14 cellular contexts compared by ENCODE assay signal in genomic region chr2:149422337-149422990, GRCh38.
A peak's percentile ranks its signal among the peaks of the same experiment; 100 is the strongest.
DNase-seq lines count a peak whose midpoint lies in the region; ATAC-seq, FAIRE-seq and TF ChIP-seq lines count a peak whose summit lies in the region.
"Had no signal": no experiment of that assay in that cellular context is flagged by ENCODE, and none has a peak within 500 bp of the region (broad histone marks: within the 10 kb centered on the region; RNA-seq: fewer than 3 reads in every experiment).

No MANE protein-coding gene starts in this region.

- H3K4me1 Mint-ChIP-seq in stimulated activated naive CD8-positive, alpha-beta T cell treated with anti-CD3 and anti-CD28 coated beads, Interleukin-15, amount 100 ng/mL, for 72 hours = no peaks in the 10 kb centered on the region
- H3K4me1 Mint-ChIP-seq: activated naive CD4-positive, alpha-beta T cell treated with anti-CD3 and anti-CD28 coated beads, Interleukin-2, amount 50 U/mL, for 24 hours had no signal

- no peak for FAIRE-seq in pancreas (lab: Jason Lieb, UNC)
- FAIRE-seq: GM12878 had no signal

- H3K27me3 ChIP-seq in pancreas = no peaks in the 10 kb centered on the region

- no peak overlapping the region for H3K4me3 Mint-ChIP-seq in stimulated activated naive CD8-positive, alpha-beta T cell treated with anti-CD3 and anti-CD28 coated beads, Interleukin-15, amount 100 ng/mL, for 72 hours
- H3K4me3 Mint-ChIP-seq: activated naive CD4-positive, alpha-beta T cell treated with anti-CD3 and anti-CD28 coated beads, Interleukin-2, amount 50 U/mL, for 24 hours had no signal

- H3K4me1 ChIP-seq in pancreas = no peaks in the 10 kb centered on the region

- WGBS in pancreas, 2 donors = 66 to 68% methylated on average over 2 of the region's 2 CpGs

- H3K36me3 ChIP-seq in pancreas = no peaks in the 10 kb centered on the region

- H3K9me3 ChIP-seq in pancreas = no peaks in the 10 kb centered on the region

- H3K4me3 ChIP-seq in pancreas = no peak overlapping the region
- H3K4me3 ChIP-seq: dorsolateral prefrontal cortex, GM12878, skin epidermis had no signal

- TF ChIP-seq CTCF in pancreas (IDR thresholded peaks at IDR 0.05) = no peak

- H3K9me3 Mint-ChIP-seq in stimulated activated naive CD8-positive, alpha-beta T cell treated with anti-CD3 and anti-CD28 coated beads, Interleukin-15, amount 100 ng/mL, for 72 hours = peaks cover 0 to 7% of the 10 kb centered on the region in 2 donors
- H3K9me3 Mint-ChIP-seq: activated naive CD4-positive, alpha-beta T cell treated with anti-CD3 and anti-CD28 coated beads, Interleukin-2, amount 50 U/mL, for 24 hours had no signal

- intact Hi-C loops in pancreas (cut with DNase I) = no loop called here

- DNase-seq in GM04503 (ENCODE audit: low read depth) (peak; percentile 40), RKO (ENCODE audit: low spot score) (peak; percentile 9), fibroblast of gingiva (ENCODE audit: low read depth) (peak; percentile 11), pancreas (no peak), OCI-M2 (lab: John Stamatoyannopoulos, UW; ENCODE audit: unreplicated experiment) (no peak), NCI-H2227 (lab: John Stamatoyannopoulos, UW; ENCODE audit: unreplicated experiment) (no peak), SIG-M5 treated with dmso at 0.1 percent for 504 hours (lab: John Stamatoyannopoulos, UW; ENCODE audit: unreplicated experiment) (no peak)
- no peak for DNase-seq in stimulated activated naive CD8-positive, alpha-beta T cell treated with anti-CD3 and anti-CD28 coated beads, Interleukin-15, amount 100 ng/mL, for 72 hours
- DNase-seq: activated CD8-positive, alpha-beta memory T cell treated with anti-CD3 and anti-CD28 coated beads for 24 hours; dorsolateral prefrontal cortex; NCI-H1105 had no signal

- no peak overlapping the region for H3K27ac Mint-ChIP-seq in stimulated activated naive CD8-positive, alpha-beta T cell treated with anti-CD3 and anti-CD28 coated beads, Interleukin-15, amount 100 ng/mL, for 72 hours
- H3K27ac Mint-ChIP-seq: activated naive CD4-positive, alpha-beta T cell treated with anti-CD3 and anti-CD28 coated beads, Interleukin-2, amount 50 U/mL, for 24 hours had no signal

- no peak overlapping the region for H3K27ac ChIP-seq in pancreas
- H3K27ac ChIP-seq: dorsolateral prefrontal cortex, skin epidermis had no signal

- ATAC-seq in pancreas = peak in 3 of 4 donors; percentile 47 to 66 (median 58)
- no peak for ATAC-seq in stimulated activated naive CD8-positive, alpha-beta T cell treated with anti-CD3 and anti-CD28 coated beads, Interleukin-15, amount 100 ng/mL, for 72 hours
- ATAC-seq: GM12878 had no signal

- H3K27me3 Mint-ChIP-seq in stimulated activated naive CD8-positive, alpha-beta T cell treated with anti-CD3 and anti-CD28 coated beads, Interleukin-15, amount 100 ng/mL, for 72 hours = peaks cover 21% of the 10 kb centered on the region

Comparison
In these comparisons a context has a peak if more than half of its experiments do, and no peak if none do; other contexts are left out.
1. DNase-seq: peak in GM04503 (single experiment), RKO (single experiment) and fibroblast of gingiva (single experiment); none in pancreas (0 of 6), stimulated activated naive CD8-positive, alpha-beta T cell treated with anti-CD3 and anti-CD28 coated beads, Interleukin-15, amount 100 ng/mL, for 72 hours (0 of 2), OCI-M2 (single experiment), NCI-H2227 (single experiment) and SIG-M5 treated with dmso at 0.1 percent for 504 hours (single experiment).